25 cellular contexts compared by ENCODE assay signal in the genomic region with DNA sequence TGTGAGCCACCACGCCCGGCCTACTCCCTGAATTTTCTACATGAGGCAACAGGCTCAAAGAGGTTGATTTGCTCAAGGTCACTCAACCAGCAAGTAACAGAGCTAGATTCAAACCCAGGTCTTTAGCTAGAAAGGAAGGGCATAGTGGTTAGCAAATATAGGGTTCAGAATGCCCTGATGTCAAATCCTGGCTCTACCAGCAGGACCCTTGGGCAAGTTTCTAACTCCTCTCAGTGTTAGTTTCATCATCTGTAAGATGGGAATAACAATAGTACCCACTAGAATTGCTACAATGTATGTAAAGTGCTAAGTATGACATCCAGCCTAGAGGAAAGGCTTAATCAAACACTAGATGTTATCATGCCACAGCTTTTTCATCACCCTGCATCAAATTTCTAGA. TPM values are rescaled to one million over a fixed set of nuclear protein-coding genes. Genes with fewer than 3 reads are reported as not detected.
DNase-seq lines count a peak whose midpoint lies in the region; ATAC-seq, FAIRE-seq and TF ChIP-seq lines count a peak whose summit lies in the region.
"Had no signal": no experiment of that assay in that cellular context is flagged by ENCODE, and none has a peak within 500 bp of the region (broad histone marks: within the 10 kb centered on the region; RNA-seq: fewer than 3 reads in every experiment).

No MANE protein-coding gene starts in this region.

- H3K36me3 ChIP-seq in HepG2 (replicated peaks in 1 of 2; ENCODE audit: control insufficient read depth in 1 of 2, insufficient read depth in 2 of 2, low read length in 2 of 2) (no peaks in the 10 kb centered on the region), right lobe of liver (no peaks in the 10 kb centered on the region), hepatocyte (replicated peaks; ENCODE audit: insufficient read depth, low read depth) (no peaks in the 10 kb centered on the region), prostate gland (no peaks in the 10 kb centered on the region), sigmoid colon (no peaks in the 10 kb centered on the region), ovary (no peaks in the 10 kb centered on the region)

- H3K27me3 ChIP-seq in HepG2 (ENCODE audit: control insufficient read depth in 1 of 2, insufficient read depth in 2 of 2, low read length in 2 of 2), result no peaks in the 10 kb centered on the region
- no peaks in the 10 kb centered on the region for H3K27me3 ChIP-seq in right lobe of liver
- H3K27me3 ChIP-seq in hepatocyte, result no peaks in the 10 kb centered on the region
- no peaks in the 10 kb centered on the region for H3K27me3 ChIP-seq in prostate gland (replicated peaks; ENCODE audit: insufficient read depth)
- no peaks in the 10 kb centered on the region for H3K27me3 ChIP-seq in sigmoid colon
- H3K27me3 ChIP-seq in ovary, result no peaks in the 10 kb centered on the region
- H3K27me3 ChIP-seq: body of pancreas had no signal

- CTCF ChIA-PET in HepG2 (lab: Yijun Ruan, JAX; ENCODE audit: low intra/inter-chr PET ratio, low total read pairs), result no interaction called here

- no peak for TF ChIP-seq POLR2A in HepG2 (IDR thresholded peaks at IDR 0.05; ENCODE audit: insufficient read depth in 1 of 2, low read depth in 2 of 2, low read length in 2 of 2)
- TF ChIP-seq POLR2A in right lobe of liver (IDR thresholded peaks at IDR 0.05), result no peak
- no peak for TF ChIP-seq POLR2A in prostate gland (IDR thresholded peaks at IDR 0.05)
- TF ChIP-seq POLR2A in sigmoid colon (IDR thresholded peaks at IDR 0.05), result no peak
- no peak for TF ChIP-seq POLR2A in ovary (IDR thresholded peaks at IDR 0.05)

- H3K9me2 ChIP-seq in hepatocyte (replicated peaks; ENCODE audit: insufficient read depth), result no peaks in the 10 kb centered on the region

- H3K9ac ChIP-seq in HepG2 (ENCODE audit: insufficient read depth, low read depth, low read length), result no peak overlapping the region

- in situ Hi-C loops in HepG2 (cut with HindIII; ENCODE audit: extremely low pct_ligation_motif_present, low pct_unique_long_range_greater_than_20kb), result no loop called here

- H3K4me3 ChIP-seq in HepG2 (replicated peaks in 1 of 3; ENCODE audit: insufficient read depth in 1 of 3, low read depth in 2 of 3, low read length in 3 of 3) (no peak overlapping the region), right lobe of liver (no peak overlapping the region), hepatocyte (no peak overlapping the region), prostate gland (no peak overlapping the region), sigmoid colon (no peak overlapping the region), ovary (no peak overlapping the region)
- H3K4me3 ChIP-seq: body of pancreas had no signal

- H3K4me2 ChIP-seq in HepG2 (ENCODE audit: low read depth, low read length), result no peak overlapping the region
- no peak overlapping the region for H3K4me2 ChIP-seq in hepatocyte

- H2AFZ ChIP-seq in HepG2 (ENCODE audit: low read length) (no peak overlapping the region), hepatocyte (no peak overlapping the region)

- TF ChIP-seq CTCF in HepG2 (CRISPR knock-in tag; IDR thresholded peaks at IDR 0.05), result no peak
- TF ChIP-seq CTCF in right lobe of liver (IDR thresholded peaks at IDR 0.05), result no peak
- no peak for TF ChIP-seq CTCF in hepatocyte (IDR thresholded peaks at IDR 0.05; ENCODE audit: poor library complexity)
- no peak for TF ChIP-seq CTCF in prostate gland (IDR thresholded peaks at IDR 0.05)
- TF ChIP-seq CTCF in sigmoid colon (IDR thresholded peaks at IDR 0.05), result no peak
- TF ChIP-seq CTCF in ovary (IDR thresholded peaks at IDR 0.05), result no peak

- H4K20me1 ChIP-seq in HepG2 (ENCODE audit: insufficient read depth, low read length), result no peaks in the 10 kb centered on the region
- no peaks in the 10 kb centered on the region for H4K20me1 ChIP-seq in hepatocyte (ENCODE audit: insufficient read depth, poor library complexity, severe bottlenecking)

- peaks cover 56% of the 10 kb centered on the region for H3K4me1 ChIP-seq in HepG2 (ENCODE audit: insufficient read depth, low read length)
- peaks cover 0 to 11% (median 1%) of the 10 kb centered on the region in 4 donors for H3K4me1 ChIP-seq in right lobe of liver
- H3K4me1 ChIP-seq in hepatocyte (ENCODE audit: insufficient read depth), result peaks cover 16% of the 10 kb centered on the region
- peaks cover 4% of the 10 kb centered on the region for H3K4me1 ChIP-seq in prostate gland (replicated peaks)
- peaks cover 0 to 15% (median 12%) of the 10 kb centered on the region in 4 donors for H3K4me1 ChIP-seq in sigmoid colon
- peaks cover 8% of the 10 kb centered on the region for H3K4me1 ChIP-seq in ovary (ENCODE audit: insufficient read depth)

- DNase-seq in HepG2 (ENCODE audit: low spot score) (no peak), right lobe of liver (no peak), hepatocyte (ENCODE audit: low spot score) (no peak), prostate gland (ENCODE audit: low spot score) (no peak), sigmoid colon (no peak), foreskin melanocyte (no peak), ovary (no peak)
- DNase-seq: activated CD8-positive, alpha-beta memory T cell treated with anti-CD3 and anti-CD28 coated beads, Interleukin-2, amount 10 ng/mL, durations not matched to agents 7 days and 5 days; activated naive CD4-positive, alpha-beta T cell treated with Interleukin-2 at 50 U/mL for 16 hours; activated T-cell treated with anti-CD3 and anti-CD28 coated beads, Interleukin-2, amount 50 U/mL, for 72 hours; body of pancreas; CD8-positive, alpha-beta memory T cell; cerebellar nuclear complex; head of caudate nucleus; NCI-H1048; NCI-H1694; NCI-H2171; NCI-H524; NK-92 treated with Interleukin-12 subunit alpha and Interleukin-12 subunit beta, amount 100 ng/mL, for 24 hours; PC-3; T1000 had no signal

- 96% methylated on average over 2 of the region's 2 CpGs for WGBS in HepG2 (ENCODE audit: low lambda C conversion rate)
- WGBS in right lobe of liver (ENCODE audit: insufficient coverage, low coverage, low lambda C conversion rate, missing lambda C conversion rate), result 100% methylated on average over 1 of the region's 2 CpGs
- WGBS in hepatocyte (ENCODE audit: low lambda C conversion rate, missing lambda C conversion rate), result 92% methylated on average over 2 of the region's 2 CpGs
- WGBS in prostate gland, result 98% methylated on average over 2 of the region's 2 CpGs
- 85 to 98% methylated on average over 2 of the region's 2 CpGs for WGBS in sigmoid colon, 2 donors
- 93 to 100% (median 100%) methylated on average over 2 of the region's 2 CpGs for WGBS in ovary, 3 donors

- H3K9me3 ChIP-seq in HepG2 (ENCODE audit: low read length), result no peaks in the 10 kb centered on the region
- H3K9me3 ChIP-seq in right lobe of liver, result no peaks in the 10 kb centered on the region
- H3K9me3 ChIP-seq in hepatocyte (ENCODE audit: low read depth), result no peaks in the 10 kb centered on the region
- no peaks in the 10 kb centered on the region for H3K9me3 ChIP-seq in prostate gland
- H3K9me3 ChIP-seq in sigmoid colon, result no peaks in the 10 kb centered on the region
- H3K9me3 ChIP-seq in ovary, result no peaks in the 10 kb centered on the region
- H3K9me3 ChIP-seq: body of pancreas had no signal

- TF ChIP-seq EP300 in HepG2 (IDR thresholded peaks at IDR 0.05; ENCODE audit: low read depth in 2 of 2, low read length in 2 of 2) (no peak), HepG2 (CRISPR knock-in tag; IDR thresholded peaks at IDR 0.05; ENCODE audit: borderline replicate concordance) (no peak), sigmoid colon (IDR thresholded peaks at IDR 0.05) (no peak), ovary (IDR thresholded peaks at IDR 0.05) (no peak)

- H3K79me2 ChIP-seq in HepG2 (ENCODE audit: insufficient read depth, low read length) (no peaks in the 10 kb centered on the region), hepatocyte (no peaks in the 10 kb centered on the region)

- no TSS peak for BruUV-seq in HepG2 (replicated peaks; lab: Mats Ljungman, UMichigan)

- FAIRE-seq in HepG2 (lab: Jason Lieb, UNC), result no peak
- FAIRE-seq: A204.1 had no signal

- TF ChIP-seq RAD21 in HepG2 (CRISPR knock-in tag; IDR thresholded peaks at IDR 0.05), result no peak

- intact Hi-C loops in HepG2 (cut with micrococcal nuclease; ENCODE audit: unreplicated experiment) (no loop called here), right lobe of liver (cut with DNase I) (no loop called here), prostate gland (cut with DNase I) (no loop called here), sigmoid colon (cut with DNase I) (no loop called here), ovary (cut with DNase I) (loop anchor here in 2 of 4 donors (5.0 to 10.0 kb wide), 2 partner anchors 289 to 307 kb away; no protein-coding TSS in a partner anchor)

- peak overlapping the region; percentile 9 for H3K27ac ChIP-seq in HepG2 (ENCODE audit: extremely low read length, insufficient read depth, low read length)
- H3K27ac ChIP-seq in right lobe of liver, result no peak overlapping the region
- peak overlapping the region; percentile 76 for H3K27ac ChIP-seq in hepatocyte
- peak overlapping the region; percentile 46 to 70 for H3K27ac ChIP-seq in prostate gland
- H3K27ac ChIP-seq in sigmoid colon, result peak overlapping the region in 1 of 4 donors; percentile 44
- H3K27ac ChIP-seq in ovary, result no peak overlapping the region

- POLR2A ChIA-PET in HepG2 (lab: Yijun Ruan, JAX), result interaction anchor here (1.1 to 2.4 kb wide), 5 partner anchors 8 to 162 kb away, joined by 3 to 12 read pairs (median 4); no protein-coding TSS in a partner anchor

- ATAC-seq in HepG2 (no peak), right lobe of liver (no peak), GM21737 (IDR thresholded peaks at IDR 0.05; ENCODE audit: unreplicated experiment) (no peak)
- ATAC-seq: activated CD8-positive, alpha-beta memory T cell treated with anti-CD3 and anti-CD28 coated beads, Interleukin-2, amount 10 ng/mL, durations not matched to agents 7 days and 5 days; activated T-cell treated with anti-CD3 and anti-CD28 coated beads, Interleukin-2, amount 50 U/mL, for 72 hours; body of pancreas; PC-3 had no signal

RNA-seq across cellular contexts. Expression of gene CYB5B, which starts 19.1 kb away (rescaled TPM):
- total RNA-seq in HepG2 (2016; rRNA removed; fragmentation: Illumina TruSeq; extraction: Trizol) (432 and 638 TPM in 2 replicates), right lobe of liver (10 to 100 TPM; 19.1 to 42.1 (median 30.5) TPM), hepatocyte (60.5 and 70.8 TPM in 2 replicates), prostate gland (10 to 100 TPM; 48.8 to 71.3 TPM), sigmoid colon (10 to 100 TPM; 24.4 to 43.8 (median 34.7) TPM), ovary (10 to 100 TPM; 24.8 to 99.0 (median 55.8) TPM)
- total RNA-seq in HepG2 (2016; cell fraction: cytosol; rRNA removed; fragmentation: Illumina TruSeq; extraction: Trizol; ENCODE audit: low read depth), result 65.6 and 75.3 TPM in 2 replicates
- total RNA-seq in HepG2 (2016; cell fraction: insoluble cytoplasmic fraction; rRNA removed; fragmentation: Illumina TruSeq; extraction: Trizol), result 436 and 657 TPM in 2 replicates
- 216 TPM in 2 replicates for total RNA-seq in HepG2 (2016; cell fraction: membrane; rRNA removed; fragmentation: Illumina TruSeq; extraction: Trizol)
- 130 and 153 TPM in 2 replicates for total RNA-seq in HepG2 (2016; cell fraction: nucleus; rRNA removed; fragmentation: Illumina TruSeq; extraction: Trizol)
- polyA plus RNA-seq in HepG2 (2011; rRNA removed) (207 and 234 TPM in 2 replicates), hepatocyte (116 and 136 TPM in 2 replicates), sigmoid colon (100 to 1,000 TPM; 129 to 196 (median 138) TPM), ovary (100 to 1,000 TPM in 1 of 2 donors, 10 to 100 TPM in 1; 48.3 to 148 TPM)
- 139 and 166 TPM in 2 replicates for polyA plus RNA-seq in HepG2 (2011; cell fraction: cytosol; rRNA removed)
- 47.1 and 59.8 TPM in 2 replicates for polyA plus RNA-seq in HepG2 (2011; cell fraction: nucleus; rRNA removed)
- 126 and 167 TPM in 2 replicates for polyA plus RNA-seq in HepG2 (2012)
- polyA plus RNA-seq in HepG2 (2016; cell fraction: cytosol; fragmentation: Illumina TruSeq; extraction: Trizol; ENCODE audit: low read depth), result 67.1 and 71.7 TPM in 2 replicates
- 674 and 738 TPM in 2 replicates for polyA plus RNA-seq in HepG2 (2016; cell fraction: insoluble cytoplasmic fraction; fragmentation: Illumina TruSeq; extraction: Trizol; ENCODE audit: low read depth)
- polyA plus RNA-seq in HepG2 (2016; cell fraction: membrane; fragmentation: Illumina TruSeq; extraction: Trizol; ENCODE audit: low read depth), result 166 and 175 TPM in 2 replicates
- 241 and 258 TPM in 2 replicates for polyA plus RNA-seq in HepG2 (2016; cell fraction: nucleus; fragmentation: Illumina TruSeq; extraction: Trizol; ENCODE audit: insufficient read depth, low read depth)
- polyA minus RNA-seq in HepG2 (2011; rRNA and poly(A)+ RNA removed; ENCODE audit: low replicate concordance), result 211 and 254 TPM in 2 replicates
- polyA minus RNA-seq in HepG2 (2011; cell fraction: cytosol; rRNA and poly(A)+ RNA removed), result 91.9 and 119 TPM in 2 replicates
- 108 and 125 TPM in 2 replicates for polyA minus RNA-seq in HepG2 (2011; cell fraction: nucleus; rRNA and poly(A)+ RNA removed)

RNA-seq across cellular contexts. Expression of gene TERF2, which starts 19.5 kb away (rescaled TPM):
- total RNA-seq in HepG2 (2016; rRNA removed; fragmentation: Illumina TruSeq; extraction: Trizol), result 9.7 and 18.2 TPM in 2 replicates
- 17.4 and 18.9 TPM in 2 replicates for total RNA-seq in HepG2 (2016; cell fraction: cytosol; rRNA removed; fragmentation: Illumina TruSeq; extraction: Trizol; ENCODE audit: low read depth)
- 12.3 and 15.9 TPM in 2 replicates for total RNA-seq in HepG2 (2016; cell fraction: insoluble cytoplasmic fraction; rRNA removed; fragmentation: Illumina TruSeq; extraction: Trizol)
- 10.9 and 11.1 TPM in 2 replicates for total RNA-seq in HepG2 (2016; cell fraction: membrane; rRNA removed; fragmentation: Illumina TruSeq; extraction: Trizol)
- total RNA-seq in HepG2 (2016; cell fraction: nucleus; rRNA removed; fragmentation: Illumina TruSeq; extraction: Trizol), result 10.9 and 11.7 TPM in 2 replicates
- polyA plus RNA-seq in HepG2 (2011; rRNA removed), result 16.6 and 20.2 TPM in 2 replicates
- 9.0 and 11.1 TPM in 2 replicates for polyA plus RNA-seq in HepG2 (2011; cell fraction: cytosol; rRNA removed)
- 10.9 and 12.7 TPM in 2 replicates for polyA plus RNA-seq in HepG2 (2011; cell fraction: nucleus; rRNA removed)
- 21.6 and 23.0 TPM in 2 replicates for polyA plus RNA-seq in HepG2 (2012)
- polyA plus RNA-seq in HepG2 (2016; cell fraction: cytosol; fragmentation: Illumina TruSeq; extraction: Trizol; ENCODE audit: low read depth), result 6.2 and 7.8 TPM in 2 replicates
- 38.1 and 39.2 TPM in 2 replicates for polyA plus RNA-seq in HepG2 (2016; cell fraction: insoluble cytoplasmic fraction; fragmentation: Illumina TruSeq; extraction: Trizol; ENCODE audit: low read depth)
- 11.5 and 14.4 TPM in 2 replicates for polyA plus RNA-seq in HepG2 (2016; cell fraction: membrane; fragmentation: Illumina TruSeq; extraction: Trizol; ENCODE audit: low read depth)
- polyA plus RNA-seq in HepG2 (2016; cell fraction: nucleus; fragmentation: Illumina TruSeq; extraction: Trizol; ENCODE audit: insufficient read depth, low read depth), result 37.2 and 38.8 TPM in 2 replicates
- 24.0 and 33.0 TPM in 2 replicates for polyA minus RNA-seq in HepG2 (2011; rRNA and poly(A)+ RNA removed; ENCODE audit: low replicate concordance)
- polyA minus RNA-seq in HepG2 (2011; cell fraction: cytosol; rRNA and poly(A)+ RNA removed), result 25.9 and 27.6 TPM in 2 replicates
- 28.1 and 31.1 TPM in 2 replicates for polyA minus RNA-seq in HepG2 (2011; cell fraction: nucleus; rRNA and poly(A)+ RNA removed)
- total RNA-seq in right lobe of liver, result 10 to 100 TPM in 5 of 6 experiments, 1 to 10 TPM in 1; 9.6 to 14.5 (median 13.5) TPM
- 12.4 and 15.1 TPM in 2 replicates for total RNA-seq in hepatocyte
- polyA plus RNA-seq in hepatocyte, result 18.6 and 20.0 TPM in 2 replicates
- total RNA-seq in prostate gland, result 10 to 100 TPM; 21.9 to 33.1 TPM
- 10 to 100 TPM; 15.3 to 30.8 (median 21.6) TPM for total RNA-seq in sigmoid colon
- 10 to 100 TPM in 2 of 3 donors, 1 to 10 TPM in 1; 7.8 to 22.2 (median 17.1) TPM for polyA plus RNA-seq in sigmoid colon
- total RNA-seq in ovary, result 10 to 100 TPM; 12.8 to 53.7 (median 36.3) TPM
- 10 to 100 TPM; 18.2 to 48.4 TPM for polyA plus RNA-seq in ovary

RNA-seq across cellular contexts. Expression of gene TMED6, which starts 53.7 kb away (rescaled TPM):
- 6.4 and 14.4 TPM in 2 replicates for total RNA-seq in HepG2 (2016; rRNA removed; fragmentation: Illumina TruSeq; extraction: Trizol)
- total RNA-seq in HepG2 (2016; cell fraction: cytosol; rRNA removed; fragmentation: Illumina TruSeq; extraction: Trizol; ENCODE audit: low read depth), result 2.9 and 4.8 TPM in 2 replicates
- total RNA-seq in HepG2 (2016; cell fraction: insoluble cytoplasmic fraction; rRNA removed; fragmentation: Illumina TruSeq; extraction: Trizol), result 9.7 and 13.1 TPM in 2 replicates
- 4.0 and 4.4 TPM in 2 replicates for total RNA-seq in HepG2 (2016; cell fraction: membrane; rRNA removed; fragmentation: Illumina TruSeq; extraction: Trizol)
- 9.6 and 11.2 TPM in 2 replicates for total RNA-seq in HepG2 (2016; cell fraction: nucleus; rRNA removed; fragmentation: Illumina TruSeq; extraction: Trizol)
- polyA plus RNA-seq in HepG2 (2011; rRNA removed), result 9.8 and 10.5 TPM in 2 replicates
- polyA plus RNA-seq in HepG2 (2011; cell fraction: cytosol; rRNA removed), result 8.0 and 12.8 TPM in 2 replicates
- polyA plus RNA-seq in HepG2 (2011; cell fraction: nucleus; rRNA removed), result 3.0 and 4.5 TPM in 2 replicates
- polyA plus RNA-seq in HepG2 (2012), result 6.0 and 10.3 TPM in 2 replicates
- polyA plus RNA-seq in HepG2 (2016; cell fraction: cytosol; fragmentation: Illumina TruSeq; extraction: Trizol; ENCODE audit: low read depth), result 3.8 and 4.3 TPM in 2 replicates
- 7.5 and 10.5 TPM in 2 replicates for polyA plus RNA-seq in HepG2 (2016; cell fraction: insoluble cytoplasmic fraction; fragmentation: Illumina TruSeq; extraction: Trizol; ENCODE audit: low read depth)
- 3.5 and 4.2 TPM in 2 replicates for polyA plus RNA-seq in HepG2 (2016; cell fraction: membrane; fragmentation: Illumina TruSeq; extraction: Trizol; ENCODE audit: low read depth)
- 17.8 and 20.3 TPM in 2 replicates for polyA plus RNA-seq in HepG2 (2016; cell fraction: nucleus; fragmentation: Illumina TruSeq; extraction: Trizol; ENCODE audit: insufficient read depth, low read depth)
- 1.3 and 10.3 TPM in 2 replicates for polyA minus RNA-seq in HepG2 (2011; rRNA and poly(A)+ RNA removed; ENCODE audit: low replicate concordance)
- 1.6 and 2.7 TPM in 2 replicates for polyA minus RNA-seq in HepG2 (2011; cell fraction: cytosol; rRNA and poly(A)+ RNA removed)
- 6.2 and 6.7 TPM in 2 replicates for polyA minus RNA-seq in HepG2 (2011; cell fraction: nucleus; rRNA and poly(A)+ RNA removed)
- 1 to 10 TPM; 1.6 to 9.9 (median 2.6) TPM for total RNA-seq in right lobe of liver
- total RNA-seq in hepatocyte, result 1.9 and 4.6 TPM in 2 replicates
- 3.1 and 4.3 TPM in 2 replicates for polyA plus RNA-seq in hepatocyte
- 1 to 10 TPM in 1 of 2 donors, not detected in 1; 1.1 TPM for total RNA-seq in prostate gland
- total RNA-seq in sigmoid colon, result not detected
- 1 to 10 TPM in 2 of 3 donors, not detected in 1; 4.2 to 4.6 TPM for polyA plus RNA-seq in sigmoid colon
- total RNA-seq in ovary, result 1 to 10 TPM in 2 of 7 donors, under 1 TPM in 4, not detected in 1; 0.51 to 4.9 (median 0.66) TPM
- not detected for polyA plus RNA-seq in ovary
- total RNA-seq: H4, PC-3, skeletal muscle tissue had no signal
- polyA plus RNA-seq: CD8-positive, alpha-beta memory T cell had no signal

Comparison
In these comparisons a context has a peak if more than half of its experiments do, and no peak if none do; other contexts are left out.
1. H3K27ac ChIP-seq: peak in HepG2 (single experiment), hepatocyte (single experiment) and prostate gland (2 of 2); none in right lobe of liver (0 of 3) and ovary (0 of 2).